21 cellular contexts compared by ENCODE assay signal in the genomic region with DNA sequence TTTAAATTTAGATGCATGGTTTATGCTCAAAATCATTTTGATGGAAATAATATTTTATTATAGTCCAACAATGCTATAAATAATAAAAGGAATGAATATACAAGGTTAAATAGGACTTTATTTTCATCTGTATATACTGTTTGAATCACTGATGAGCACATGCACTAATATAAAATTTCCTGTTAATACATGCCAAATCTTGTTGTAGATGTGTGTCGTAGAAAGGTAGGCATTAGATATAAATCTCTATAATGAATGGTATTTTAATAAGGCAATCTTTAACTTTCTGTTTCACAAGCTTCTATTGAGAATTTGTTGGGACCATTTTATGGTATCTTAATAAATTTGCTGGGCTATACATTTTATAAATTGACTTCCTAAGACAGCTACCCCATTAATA.
DNase-seq lines count a peak whose midpoint lies in the region; ATAC-seq, FAIRE-seq and TF ChIP-seq lines count a peak whose summit lies in the region.
"Had no signal": no experiment of that assay in that cellular context is flagged by ENCODE, and none has a peak within 500 bp of the region (broad histone marks: within the 10 kb centered on the region; RNA-seq: fewer than 3 reads in every experiment).

No MANE protein-coding gene starts in this region.

- no peak overlapping the region for H3K9ac ChIP-seq in SK-N-SH
- H3K9ac ChIP-seq: BLaER1 treated with 17β-estradiol and CSF1 and Interleukin-3, amounts not matched to agents 10 nM and 100 nM had no signal

- FAIRE-seq in bronchial epithelial cell (lab: Jason Lieb, UNC): no peak
- FAIRE-seq: A549, D721Med, G401.6, GM12891, GM19239 had no signal

- H3K4me3 ChIP-seq in SK-N-SH (ENCODE audit: low read depth in 2 of 2, low read length in 1 of 2): no peak overlapping the region
- no peak overlapping the region for H3K4me3 ChIP-seq in bronchial epithelial cell (ENCODE audit: low read depth, low read length)
- H3K4me3 ChIP-seq: A549; BLaER1 treated with 17β-estradiol and CSF1 and Interleukin-3, amounts not matched to agents 10 nM and 100 nM had no signal

- no peak for TF ChIP-seq EP300 in SK-N-SH (IDR thresholded peaks at IDR 0.05; ENCODE audit: borderline replicate concordance in 1 of 2, low read depth in 1 of 2, low read length in 1 of 2)

- H3K36me3 ChIP-seq in SK-N-SH (replicated peaks in 1 of 2; ENCODE audit: control insufficient read depth in 1 of 2, insufficient read depth in 2 of 2, low read length in 1 of 2) (no peaks in the 10 kb centered on the region), bronchial epithelial cell (ENCODE audit: control insufficient read depth, insufficient read depth, low read length) (no peaks in the 10 kb centered on the region)
- H3K36me3 ChIP-seq: BLaER1 treated with 17β-estradiol and CSF1 and Interleukin-3, amounts not matched to agents 10 nM and 100 nM had no signal

- DNase-seq in SK-N-SH (no peak), bronchial epithelial cell (ENCODE audit: low read depth) (peak; percentile 71), epithelial cell of prostate (ENCODE audit: low read depth, low spot score) (peak; percentile 5), HCEC 1CT (no peak), NCI-H524 (lab: John Stamatoyannopoulos, UW) (no peak)
- DNase-seq: AML-193; Caco-2; Calu3; CD4-positive, alpha-beta T cell; CD8-positive, alpha-beta T cell; DMS79 treated with DMSO at 0.1 percent for 48 hours; GF-D8 had no signal

- no peaks in the 10 kb centered on the region for H3K9me3 ChIP-seq in SK-N-SH
- H3K9me3 ChIP-seq: A549; BLaER1 treated with 17β-estradiol and CSF1 and Interleukin-3, amounts not matched to agents 10 nM and 100 nM; Caco-2 had no signal

- H3K27ac ChIP-seq in SK-N-SH (ENCODE audit: low read depth in 2 of 2, low read length in 1 of 2) (no peak overlapping the region; a peak in 1 of 4 replicates), epithelial cell of prostate (no peak overlapping the region)
- H3K27ac ChIP-seq: 22Rv1; A549; BLaER1 treated with 17β-estradiol and CSF1 and Interleukin-3, amounts not matched to agents 10 nM and 100 nM; C4-2B had no signal

- CTCF ChIA-PET in SK-N-SH (lab: Yijun Ruan, JAX): no interaction called here

- H3K4me2 ChIP-seq in SK-N-SH: no peak overlapping the region
- H3K4me2 ChIP-seq: A549; BLaER1 treated with 17β-estradiol and CSF1 and Interleukin-3, amounts not matched to agents 10 nM and 100 nM had no signal

- no peaks in the 10 kb centered on the region for H3K9me2 ChIP-seq in SK-N-SH

- WGBS in SK-N-SH (ENCODE audit: low lambda C conversion rate): 69% methylated on average over 1 of the region's 1 CpG

- no peaks in the 10 kb centered on the region; a peak in 1 of 4 replicates for H3K4me1 ChIP-seq in SK-N-SH (ENCODE audit: control insufficient read depth in 1 of 2, insufficient read depth in 2 of 2, low read depth in 1 of 2, low read length in 1 of 2)
- H3K4me1 ChIP-seq: A549, Caco-2 had no signal

- H2AFZ ChIP-seq in SK-N-SH (ENCODE audit: low read depth): no peak overlapping the region

- ATAC-seq in SK-N-SH treated with all-trans-retinoic acid at 6 μM for 48 hours: no peak
- ATAC-seq: A549; CD8-positive, alpha-beta T cell had no signal

- H3K27me3 ChIP-seq in SK-N-SH (ENCODE audit: insufficient read depth) (no peaks in the 10 kb centered on the region), bronchial epithelial cell (ENCODE audit: control insufficient read depth, insufficient read depth, low read length) (no peaks in the 10 kb centered on the region)
- H3K27me3 ChIP-seq: BLaER1 treated with 17β-estradiol and CSF1 and Interleukin-3, amounts not matched to agents 10 nM and 100 nM had no signal

- POLR2A ChIA-PET in SK-N-SH (lab: Yijun Ruan, JAX): no interaction called here

- TF ChIP-seq CTCF in SK-N-SH (IDR thresholded peaks at IDR 0.05) (no peak), bronchial epithelial cell (IDR thresholded peaks at IDR 0.05; ENCODE audit: insufficient read depth, low read length, severe bottlenecking) (no peak)

- no peaks in the 10 kb centered on the region for H4K20me1 ChIP-seq in SK-N-SH (ENCODE audit: insufficient read depth)
- H4K20me1 ChIP-seq: BLaER1 treated with 17β-estradiol and CSF1 and Interleukin-3, amounts not matched to agents 10 nM and 100 nM had no signal

- TF ChIP-seq RAD21 in SK-N-SH (IDR thresholded peaks at IDR 0.05; ENCODE audit: low read length): no peak

- H3F3A ChIP-seq in SK-N-SH (replicated peaks; ENCODE audit: insufficient read depth): no peaks in the 10 kb centered on the region

- H3K79me2 ChIP-seq in SK-N-SH (ENCODE audit: insufficient read depth): no peaks in the 10 kb centered on the region

TF ChIP-seq in SK-N-SH treated with all-trans-retinoic acid at 6 μM for 48 hours, 23 proteins besides CTCF, POLR2A, EP300 and RAD21:
- TF ChIP-seq ISL1 (CRISPR knock-in tag; IDR thresholded peaks at IDR 0.05) (peak; percentile 18; the same call in 1 of the 2 replicates), TOX (CRISPR knock-in tag; IDR thresholded peaks at IDR 0.05; ENCODE audit: borderline replicate concordance) (no peak)
TF ChIP-seq in SK-N-SH treated with all-trans-retinoic acid at 6 μM for 48 hours: peak in this region for 1.

TF ChIP-seq in SK-N-SH, 30 proteins besides CTCF, POLR2A, EP300 and RAD21:
- TF ChIP-seq SIN3A (IDR thresholded peaks at IDR 0.05; ENCODE audit: borderline replicate concordance, low read depth, low read length) (no peak), MEF2A (IDR thresholded peaks at IDR 0.05; ENCODE audit: borderline replicate concordance, low read depth) (no peak), TEAD4 (IDR thresholded peaks at IDR 0.05; ENCODE audit: borderline replicate concordance, insufficient read depth) (no peak), YY1 (IDR thresholded peaks at IDR 0.05; ENCODE audit: low read depth) (no peak), FOXJ3 (CRISPR knock-in tag; IDR thresholded peaks at IDR 0.05) (no peak), GABPA (IDR thresholded peaks at IDR 0.05; ENCODE audit: low read depth) (no peak), SMC3 (IDR thresholded peaks at IDR 0.05; ENCODE audit: low read depth, low read length) (no peak), TCF12 (IDR thresholded peaks at IDR 0.05) (no peak), MXI1 (IDR thresholded peaks at IDR 0.05; ENCODE audit: low read depth, low read length) (no peak), TAF1 (IDR thresholded peaks at IDR 0.05; ENCODE audit: borderline replicate concordance, low read depth, low read length) (no peak)
- TF ChIP-seq, protein P1, sequence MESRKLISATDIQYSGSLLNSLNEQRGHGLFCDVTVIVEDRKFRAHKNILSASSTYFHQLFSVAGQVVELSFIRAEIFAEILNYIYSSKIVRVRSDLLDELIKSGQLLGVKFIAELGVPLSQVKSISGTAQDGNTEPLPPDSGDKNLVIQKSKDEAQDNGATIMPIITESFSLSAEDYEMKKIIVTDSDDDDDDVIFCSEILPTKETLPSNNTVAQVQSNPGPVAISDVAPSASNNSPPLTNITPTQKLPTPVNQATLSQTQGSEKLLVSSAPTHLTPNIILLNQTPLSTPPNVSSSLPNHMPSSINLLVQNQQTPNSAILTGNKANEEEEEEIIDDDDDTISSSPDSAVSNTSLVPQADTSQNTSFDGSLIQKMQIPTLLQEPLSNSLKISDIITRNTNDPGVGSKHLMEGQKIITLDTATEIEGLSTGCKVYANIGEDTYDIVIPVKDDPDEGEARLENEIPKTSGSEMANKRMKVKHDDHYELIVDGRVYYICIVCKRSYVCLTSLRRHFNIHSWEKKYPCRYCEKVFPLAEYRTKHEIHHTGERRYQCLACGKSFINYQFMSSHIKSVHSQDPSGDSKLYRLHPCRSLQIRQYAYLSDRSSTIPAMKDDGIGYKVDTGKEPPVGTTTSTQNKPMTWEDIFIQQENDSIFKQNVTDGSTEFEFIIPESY (IDR thresholded peaks at IDR 0.05; ENCODE audit: borderline replicate concordance, low read depth): no peak
- TF ChIP-seq, protein P2, sequence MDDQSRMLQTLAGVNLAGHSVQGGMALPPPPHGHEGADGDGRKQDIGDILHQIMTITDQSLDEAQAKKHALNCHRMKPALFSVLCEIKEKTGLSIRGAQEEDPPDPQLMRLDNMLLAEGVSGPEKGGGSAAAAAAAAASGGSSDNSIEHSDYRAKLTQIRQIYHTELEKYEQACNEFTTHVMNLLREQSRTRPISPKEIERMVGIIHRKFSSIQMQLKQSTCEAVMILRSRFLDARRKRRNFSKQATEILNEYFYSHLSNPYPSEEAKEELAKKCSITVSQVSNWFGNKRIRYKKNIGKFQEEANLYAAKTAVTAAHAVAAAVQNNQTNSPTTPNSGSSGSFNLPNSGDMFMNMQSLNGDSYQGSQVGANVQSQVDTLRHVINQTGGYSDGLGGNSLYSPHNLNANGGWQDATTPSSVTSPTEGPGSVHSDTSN (IDR thresholded peaks at IDR 0.05): no peak

Comparison
In these comparisons a context has a peak if more than half of its experiments do, and no peak if none do; other contexts are left out.
1. DNase-seq: peak in bronchial epithelial cell (single experiment) and epithelial cell of prostate (single experiment); none in SK-N-SH (single experiment), HCEC 1CT (single experiment) and NCI-H524 (0 of 2).